ENCODE assay signal across 1 cellular context in genomic region chr10:99731296-99732032, GRCh38.
TF ChIP-seq lines count a peak whose summit lies in the region.

No MANE protein-coding gene starts in this region.

TF ChIP-seq in GM23338, 12 proteins besides CTCF, POLR2A, EP300 and RAD21 (continued from another document):
- TF ChIP-seq POLR2AphosphoS5 (IDR thresholded peaks at IDR 0.05; ENCODE audit: low read depth) (no peak), ETS1 (IDR thresholded peaks at IDR 0.05) (no peak), ZNF462 (CRISPR knock-in tag; IDR thresholded peaks at IDR 0.05) (no peak), NANOG (IDR thresholded peaks at IDR 0.05; ENCODE audit: borderline replicate concordance) (no peak), CREB1 (CRISPR knock-in tag; IDR thresholded peaks at IDR 0.05; ENCODE audit: low read depth) (no peak)
TF ChIP-seq in GM23338: peak in this region for 0.
